ENCODE assay signal across 22 cellular contexts in genomic region chr17:2798188-2798587, GRCh38. TPM values are rescaled to one million over a fixed set of nuclear protein-coding genes. Genes with fewer than 3 reads are reported as not detected.
DNase-seq lines count a peak whose midpoint lies in the region; ATAC-seq and TF ChIP-seq lines count a peak whose summit lies in the region.
"Had no signal": no experiment of that assay in that cellular context is flagged by ENCODE, and none has a peak within 500 bp of the region (broad histone marks: within the 10 kb centered on the region; RNA-seq: fewer than 3 reads in every experiment).

No MANE protein-coding gene starts in this region.

- intact Hi-C loops in activated naive CD4-positive, alpha-beta T cell treated with anti-CD3 and anti-CD28 coated beads for 36 hours (cut with micrococcal nuclease), result no loop called here

- TF ChIP-seq CTCF in Loucy (conservative IDR thresholded peaks at IDR 0.05; ENCODE audit: low read length) (no peak), endodermal cell (conservative IDR thresholded peaks at IDR 0.05) (no peak), GM20000 (IDR thresholded peaks at IDR 0.05; ENCODE audit: extremely low read depth, missing control alignments) (no peak)

- peaks cover 55% of the 10 kb centered on the region for H3K4me1 ChIP-seq in Loucy (ENCODE audit: insufficient read depth, low read length, poor library complexity, severe bottlenecking)
- no peaks in the 10 kb centered on the region for H3K4me1 ChIP-seq in endodermal cell (ENCODE audit: control insufficient read depth, insufficient read depth, low read length)
- H3K4me1 ChIP-seq: body of pancreas, sigmoid colon had no signal

- H3K4me3 Mint-ChIP-seq in activated naive CD4-positive, alpha-beta T cell treated with anti-CD3 and anti-CD28 coated beads, Interleukin-2, amount 50 U/mL, for 24 hours, result peak overlapping the region; percentile 79
- no peak overlapping the region for H3K4me3 Mint-ChIP-seq in activated naive CD4-positive, alpha-beta T cell treated with anti-CD3 and anti-CD28 coated beads for 36 hours
- no peak overlapping the region for H3K4me3 Mint-ChIP-seq in endodermal cell
- H3K4me3 Mint-ChIP-seq in stimulated activated effector memory CD8-positive, alpha-beta T cell treated with anti-CD3 and anti-CD28 coated beads, Interleukin-12 subunit alpha, Interleukin-12 subunit beta, amount 100 ng/mL, for 72 hours, result peak overlapping the region; percentile 81
- H3K4me3 Mint-ChIP-seq: neural crest cell had no signal

- H3K4me1 Mint-ChIP-seq in activated naive CD4-positive, alpha-beta T cell treated with anti-CD3 and anti-CD28 coated beads, Interleukin-2, amount 50 U/mL, for 24 hours, result peaks cover 64% of the 10 kb centered on the region
- H3K4me1 Mint-ChIP-seq in activated naive CD4-positive, alpha-beta T cell treated with anti-CD3 and anti-CD28 coated beads for 36 hours (ENCODE audit: low read depth), result peaks cover 48% of the 10 kb centered on the region
- peaks cover 4% of the 10 kb centered on the region for H3K4me1 Mint-ChIP-seq in endodermal cell
- H3K4me1 Mint-ChIP-seq in stimulated activated effector memory CD8-positive, alpha-beta T cell treated with anti-CD3 and anti-CD28 coated beads, Interleukin-12 subunit alpha, Interleukin-12 subunit beta, amount 100 ng/mL, for 72 hours, result peaks cover 77% of the 10 kb centered on the region
- H3K4me1 Mint-ChIP-seq: neural crest cell had no signal

- H3K9me3 ChIP-seq in Loucy (ENCODE audit: insufficient read depth, low read depth, low read length), result no peaks in the 10 kb centered on the region
- H3K9me3 ChIP-seq in endodermal cell (ENCODE audit: control insufficient read depth, low read length), result no peaks in the 10 kb centered on the region
- H3K9me3 ChIP-seq: body of pancreas, sigmoid colon, suprapubic skin had no signal

- H3K36me3 ChIP-seq in Loucy (ENCODE audit: insufficient read depth, low read length) (peaks cover 10% of the 10 kb centered on the region; the same call in 1 of the 2 replicates), endodermal cell (ENCODE audit: control insufficient read depth, insufficient read depth, low read length) (no peaks in the 10 kb centered on the region)
- H3K36me3 ChIP-seq: sigmoid colon, suprapubic skin had no signal

- CTCF ChIA-PET in activated naive CD4-positive, alpha-beta T cell treated with anti-CD3 and anti-CD28 coated beads for 36 hours (lab: Charles Lee), result interaction anchor here (1.0 kb wide), 1 partner anchor 12 kb away, joined by 3 read pairs; no protein-coding TSS in a partner anchor

- H2AFZ ChIP-seq in Loucy (ENCODE audit: low read length), result no peak overlapping the region

- peaks cover 37% of the 10 kb centered on the region for H4K20me1 ChIP-seq in Loucy (ENCODE audit: insufficient read depth, low read length, poor library complexity, severe bottlenecking)

- H3K27ac ChIP-seq in endodermal cell (ENCODE audit: low read depth, low read length), result no peak overlapping the region
- H3K27ac ChIP-seq: body of pancreas, sigmoid colon, SK-N-MC, suprapubic skin had no signal

- no peaks in the 10 kb centered on the region for H3K9me2 ChIP-seq in Loucy (replicated peaks; ENCODE audit: low read depth, low read length)

- no peaks in the 10 kb centered on the region for H3F3A ChIP-seq in Loucy (ENCODE audit: low read depth)

- no peak for ATAC-seq in stimulated activated effector memory CD8-positive, alpha-beta T cell treated with anti-CD3 and anti-CD28 coated beads, Interleukin-12 subunit alpha, Interleukin-12 subunit beta, amount 100 ng/mL, for 72 hours
- ATAC-seq: body of pancreas had no signal

- DNase-seq in activated naive CD4-positive, alpha-beta T cell treated with anti-CD3 and anti-CD28 coated beads for 36 hours, result no peak
- DNase-seq in endodermal cell, result peak; percentile 57
- no peak for DNase-seq in stimulated activated effector memory CD8-positive, alpha-beta T cell treated with anti-CD3 and anti-CD28 coated beads, Interleukin-12 subunit alpha, Interleukin-12 subunit beta, amount 100 ng/mL, for 72 hours (ENCODE audit: low spot score in 2 of 2)
- DNase-seq in GM20000 (ENCODE audit: low spot score), result no peak
- DNase-seq in SIG-M5 treated with dmso at 0.1 percent for 504 hours (lab: John Stamatoyannopoulos, UW; ENCODE audit: unreplicated experiment), result no peak
- no peak for DNase-seq in mesenteric fat pad (ENCODE audit: low spot score)
- DNase-seq: GDM1, KG1, NCI-H2171, NCI-H526, sigmoid colon had no signal

- peaks cover 11% of the 10 kb centered on the region for H3K36me3 Mint-ChIP-seq in activated naive CD4-positive, alpha-beta T cell treated with anti-CD3 and anti-CD28 coated beads, Interleukin-2, amount 50 U/mL, for 24 hours
- H3K36me3 Mint-ChIP-seq in activated naive CD4-positive, alpha-beta T cell treated with anti-CD3 and anti-CD28 coated beads for 36 hours (ENCODE audit: low read depth), result peaks cover 3% of the 10 kb centered on the region
- peaks cover 3% of the 10 kb centered on the region for H3K36me3 Mint-ChIP-seq in endodermal cell (ENCODE audit: low read depth)
- H3K36me3 Mint-ChIP-seq in stimulated activated effector memory CD8-positive, alpha-beta T cell treated with anti-CD3 and anti-CD28 coated beads, Interleukin-12 subunit alpha, Interleukin-12 subunit beta, amount 100 ng/mL, for 72 hours, result no peaks in the 10 kb centered on the region

- H3K9ac ChIP-seq in Loucy (ENCODE audit: low read depth, low read length, poor library complexity, severe bottlenecking) (peak overlapping the region; percentile 83), endodermal cell (ENCODE audit: extremely low read depth, low read length, poor library complexity, severe bottlenecking) (no peak overlapping the region)

- H3K27ac Mint-ChIP-seq in activated naive CD4-positive, alpha-beta T cell treated with anti-CD3 and anti-CD28 coated beads, Interleukin-2, amount 50 U/mL, for 24 hours, result no peak overlapping the region
- no peak overlapping the region for H3K27ac Mint-ChIP-seq in activated naive CD4-positive, alpha-beta T cell treated with anti-CD3 and anti-CD28 coated beads for 36 hours
- H3K27ac Mint-ChIP-seq in endodermal cell, result no peak overlapping the region
- no peak overlapping the region for H3K27ac Mint-ChIP-seq in stimulated activated effector memory CD8-positive, alpha-beta T cell treated with anti-CD3 and anti-CD28 coated beads, Interleukin-12 subunit alpha, Interleukin-12 subunit beta, amount 100 ng/mL, for 72 hours
- H3K27ac Mint-ChIP-seq: activated T-helper 1 cell treated with anti-CD3 and anti-CD28 coated beads, Interleukin-12 subunit alpha, Interleukin-12 subunit beta, Interleukin-2, Interleukin-4 antibody, amounts not matched to agents 30 ng/mL and 10 ng/mL and 1 ng/mL, durations not matched to agents 14 hours and 24 hours and 36 hours; progenitor cell of endocrine pancreas had no signal

- H3K27me3 ChIP-seq in Loucy (ENCODE audit: insufficient read depth, low read length, poor library complexity, severe bottlenecking) (no peaks in the 10 kb centered on the region), endodermal cell (ENCODE audit: control insufficient read depth, insufficient read depth, low read length, poor library complexity, severe bottlenecking) (no peaks in the 10 kb centered on the region)
- H3K27me3 ChIP-seq: body of pancreas had no signal

- peak overlapping the region; percentile 79 for H3K4me3 ChIP-seq in Loucy (ENCODE audit: low read length, poor library complexity, severe bottlenecking)
- no peak overlapping the region for H3K4me3 ChIP-seq in endodermal cell (ENCODE audit: low read length)
- H3K4me3 ChIP-seq: body of pancreas, sigmoid colon, SK-N-MC had no signal

- H3K9me3 Mint-ChIP-seq in activated naive CD4-positive, alpha-beta T cell treated with anti-CD3 and anti-CD28 coated beads, Interleukin-2, amount 50 U/mL, for 24 hours, result no peaks in the 10 kb centered on the region
- H3K9me3 Mint-ChIP-seq in activated naive CD4-positive, alpha-beta T cell treated with anti-CD3 and anti-CD28 coated beads for 36 hours, result no peaks in the 10 kb centered on the region
- no peaks in the 10 kb centered on the region for H3K9me3 Mint-ChIP-seq in endodermal cell
- H3K9me3 Mint-ChIP-seq in stimulated activated effector memory CD8-positive, alpha-beta T cell treated with anti-CD3 and anti-CD28 coated beads, Interleukin-12 subunit alpha, Interleukin-12 subunit beta, amount 100 ng/mL, for 72 hours, result no peaks in the 10 kb centered on the region
- H3K9me3 Mint-ChIP-seq: activated T-helper 1 cell treated with anti-CD3 and anti-CD28 coated beads, Interleukin-12 subunit alpha, Interleukin-12 subunit beta, Interleukin-2, Interleukin-4 antibody, amounts not matched to agents 30 ng/mL and 10 ng/mL and 1 ng/mL, durations not matched to agents 14 hours and 24 hours and 36 hours; neural crest cell had no signal

- H3K27me3 Mint-ChIP-seq in activated naive CD4-positive, alpha-beta T cell treated with anti-CD3 and anti-CD28 coated beads, Interleukin-2, amount 50 U/mL, for 24 hours, result no peaks in the 10 kb centered on the region
- H3K27me3 Mint-ChIP-seq in activated naive CD4-positive, alpha-beta T cell treated with anti-CD3 and anti-CD28 coated beads for 36 hours (ENCODE audit: low read depth), result peaks cover 13% of the 10 kb centered on the region
- H3K27me3 Mint-ChIP-seq in endodermal cell (ENCODE audit: insufficient read depth), result no peaks in the 10 kb centered on the region

- peaks cover 91% of the 10 kb centered on the region for H3K79me2 ChIP-seq in Loucy (ENCODE audit: insufficient read depth, low read length)

- peak overlapping the region; percentile 92 for H3K4me2 ChIP-seq in Loucy (ENCODE audit: low read depth, low read length, poor library complexity, severe bottlenecking)

- WGBS in endodermal cell (ENCODE audit: insufficient coverage in 1 of 2, insufficient read length in 1 of 2), 2 experiments, result 89 to 90% methylated on average over 8 to 11 of the region's 11 CpGs

RNA-seq across cellular contexts. Expression of gene RAP1GAP2, which starts 1.9 kb away (rescaled TPM):
- under 1 TPM; 0.81 to 0.86 TPM for total RNA-seq in activated naive CD4-positive, alpha-beta T cell treated with anti-CD3 and anti-CD28 coated beads for 36 hours
- total RNA-seq in endodermal cell (10 to 100 TPM; 18.0 to 44.3 TPM), mesenteric fat pad (10.4 TPM)
- 6.2 TPM for polyA plus RNA-seq in endodermal cell (2013, experiment 1 of 2)
- polyA plus RNA-seq in endodermal cell (2013, experiment 2 of 2), result 6.0 TPM

RNA-seq across cellular contexts. Expression of gene CCDC92B, which starts 48.7 kb away (rescaled TPM):
- total RNA-seq in activated naive CD4-positive, alpha-beta T cell treated with anti-CD3 and anti-CD28 coated beads for 36 hours, result under 1 TPM; 0.07 to 0.12 TPM
- total RNA-seq in endodermal cell (1 to 10 TPM; 4.3 to 5.8 TPM), mesenteric fat pad (0.16 TPM)
- 1.2 TPM for polyA plus RNA-seq in endodermal cell (2013, experiment 1 of 2)
- polyA plus RNA-seq in endodermal cell (2013, experiment 2 of 2), result 0.87 TPM
- total RNA-seq: activated CD8-positive, alpha-beta memory T cell treated with anti-CD3 and anti-CD28 coated beads for 36 hours; RPMI7951 had no signal
- polyA plus RNA-seq: AG04450 had no signal

Comparison
In these comparisons a context has a peak if more than half of its experiments do, and no peak if none do; other contexts are left out.
1. H3K4me3 Mint-ChIP-seq: peak in activated naive CD4-positive, alpha-beta T cell treated with anti-CD3 and anti-CD28 coated beads, Interleukin-2, amount 50 U/mL, for 24 hours (single experiment) and stimulated activated effector memory CD8-positive, alpha-beta T cell treated with anti-CD3 and anti-CD28 coated beads, Interleukin-12 subunit alpha, Interleukin-12 subunit beta, amount 100 ng/mL, for 72 hours (single experiment); none in activated naive CD4-positive, alpha-beta T cell treated with anti-CD3 and anti-CD28 coated beads for 36 hours (single experiment) and endodermal cell (single experiment).